11 cellular contexts compared by ENCODE assay signal in the genomic region with DNA sequence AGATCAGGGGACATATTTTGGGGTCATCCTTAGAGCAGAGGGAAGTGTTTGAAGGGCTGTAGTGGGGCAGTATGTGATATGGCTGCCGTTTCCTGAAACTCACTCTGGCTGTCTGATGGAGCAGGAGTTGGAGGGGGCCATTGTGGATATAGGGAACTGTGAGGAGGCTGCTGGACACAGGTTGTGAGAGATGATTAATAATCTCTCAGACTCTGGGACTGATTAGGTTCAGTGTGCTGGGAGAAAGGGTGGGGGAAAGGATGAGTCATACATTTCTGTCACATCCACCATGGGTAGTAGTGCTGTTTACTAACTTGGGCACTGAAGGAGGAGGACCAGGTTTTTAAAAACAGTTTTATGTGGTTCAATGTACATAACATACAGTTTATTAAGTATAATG. TPM values are rescaled to one million over a fixed set of nuclear protein-coding genes. Genes with fewer than 3 reads are reported as not detected.
DNase-seq lines count a peak whose midpoint lies in the region; ATAC-seq and TF ChIP-seq lines count a peak whose summit lies in the region.
"Had no signal": no experiment of that assay in that cellular context is flagged by ENCODE, and none has a peak within 500 bp of the region (broad histone marks: within the 10 kb centered on the region; RNA-seq: fewer than 3 reads in every experiment).

No MANE protein-coding gene starts in this region.

- no peak overlapping the region for H4K91ac ChIP-seq in IMR-90 (ENCODE audit: insufficient read depth, low read depth, low read length)

- no peak overlapping the region for H3K27ac Mint-ChIP-seq in activated naive CD8-positive, alpha-beta T cell treated with anti-CD3 and anti-CD28 coated beads, Interleukin-2, amount 50 U/mL, for 24 hours
- H3K27ac Mint-ChIP-seq in CD4-positive, alpha-beta T cell: no peak overlapping the region

- no peaks in the 10 kb centered on the region for H3K27me3 Mint-ChIP-seq in activated naive CD8-positive, alpha-beta T cell treated with anti-CD3 and anti-CD28 coated beads, Interleukin-2, amount 50 U/mL, for 24 hours
- no peaks in the 10 kb centered on the region for H3K27me3 Mint-ChIP-seq in CD4-positive, alpha-beta T cell

- H3K27ac ChIP-seq in IMR-90 (ENCODE audit: insufficient read depth, low read length): no peak overlapping the region
- H3K27ac ChIP-seq in CD4-positive, alpha-beta T cell (ENCODE audit: low read depth, low read length): no peak overlapping the region
- H3K27ac ChIP-seq: thoracic aorta had no signal

- H2AFZ ChIP-seq in IMR-90 (replicated peaks; ENCODE audit: low read length, poor library complexity): no peak overlapping the region

- H2AK5ac ChIP-seq in IMR-90 (ENCODE audit: low read depth, low read length): peak overlapping the region; percentile 23; the same call in 1 of the 2 replicates

- 0 out of 2 replicates have a peak, but pooled peaks cover 3% of the 10 kb centered on the region for H4K20me1 ChIP-seq in IMR-90 (ENCODE audit: insufficient read depth, low read length)

- CTCF ChIA-PET in IMR-90 (lab: Yijun Ruan, JAX): no interaction called here
- CTCF ChIA-PET in CD4-positive, alpha-beta T cell (lab: Charles Lee): no interaction called here

- no peak overlapping the region for H2BK120ac ChIP-seq in IMR-90 (ENCODE audit: low read depth, low read length)

- no peak for TF ChIP-seq CTCF in IMR-90 (conservative IDR thresholded peaks at IDR 0.05; ENCODE audit: low read depth, low read length)
- TF ChIP-seq CTCF in CD4-positive, alpha-beta T cell (IDR thresholded peaks at IDR 0.05): no peak

- in situ Hi-C loops in IMR-90 (cut with MboI; ENCODE audit: low sequenced_read_pairs): no loop called here

- peaks cover 17% of the 10 kb centered on the region for H3K9me1 ChIP-seq in IMR-90 (ENCODE audit: insufficient read depth, low read length)

- TF ChIP-seq POLR2A in IMR-90 (IDR thresholded peaks at IDR 0.05; ENCODE audit: low read depth, low read length): no peak

- no peak overlapping the region for H4K8ac ChIP-seq in IMR-90 (ENCODE audit: low read depth in 2 of 2, low read length in 2 of 2)

- no peak overlapping the region for H2BK15ac ChIP-seq in IMR-90 (ENCODE audit: low read depth, low read length)

- WGBS in IMR-90 (ENCODE audit: extremely low coverage in 2 of 2, insufficient read length in 1 of 2), 2 experiments: 80% methylated on average over 1 of the region's 1 CpG; no CpG with 5 or more reads in 1 of the 2 experiments

- no peak overlapping the region for H4K5ac ChIP-seq in IMR-90 (ENCODE audit: low read depth, low read length)

- peak overlapping the region; percentile 56; the same call in 1 of the 2 replicates for H3K23ac ChIP-seq in IMR-90 (ENCODE audit: low read depth, low read length)

- dilution Hi-C loops in IMR-90 (cut with HindIII; ENCODE audit: low sequenced_read_pairs, unreplicated experiment): no loop called here

- H3K9me3 ChIP-seq in IMR-90 (ENCODE audit: control insufficient read depth, insufficient read depth, low read length): no peaks in the 10 kb centered on the region
- H3K9me3 ChIP-seq in CD4-positive, alpha-beta T cell (ENCODE audit: control insufficient read depth, low read length): no peaks in the 10 kb centered on the region
- H3K9me3 ChIP-seq: thoracic aorta had no signal

- H3K4me1 ChIP-seq in IMR-90 (ENCODE audit: control insufficient read depth, insufficient read depth, low read length): peaks cover 14% of the 10 kb centered on the region

- DNase-seq in DMS53 (lab: John Stamatoyannopoulos, UW) (peak; percentile 47), DMS53 treated with DMSO at 0.1 percent for 48 hours (lab: John Stamatoyannopoulos, UW; ENCODE audit: unreplicated experiment) (no peak), IMR-90 (peak; percentile 60), left kidney (ENCODE audit: low read depth, low spot score) (peak; percentile 19), DMS79 treated with DMSO at 0.1 percent for 48 hours (lab: John Stamatoyannopoulos, UW) (no peak)
- DNase-seq in activated naive CD8-positive, alpha-beta T cell treated with anti-CD3 and anti-CD28 coated beads, Interleukin-2, amount 50 U/mL, for 24 hours: no peak
- no peak for DNase-seq in CD4-positive, alpha-beta T cell
- DNase-seq: left colon, NCI-H524 treated with DMSO at 0.1 percent for 48 hours had no signal

- peak overlapping the region; percentile 17 for H2AK9ac ChIP-seq in IMR-90 (replicated peaks; ENCODE audit: low read depth, low read length, poor library complexity)

- no peak overlapping the region for H2BK5ac ChIP-seq in IMR-90 (ENCODE audit: low read depth, low read length, poor library complexity, severe bottlenecking)

- H3K18ac ChIP-seq in IMR-90 (ENCODE audit: low read depth, low read length): no peak overlapping the region

- POLR2A ChIA-PET in IMR-90 (lab: Charles Lee; ENCODE audit: unreplicated experiment): no interaction called here
- POLR2A ChIA-PET in CD4-positive, alpha-beta T cell (lab: Charles Lee): no interaction called here

- H3K9ac ChIP-seq in IMR-90 (ENCODE audit: low read depth, low read length): no peak overlapping the region

- BruUV-seq in IMR-90 (replicated peaks; lab: Mats Ljungman, UMichigan): no TSS peak

- no peak overlapping the region for H3K56ac ChIP-seq in IMR-90 (ENCODE audit: extremely low read depth, insufficient read depth, low read length)

- no peak for ATAC-seq in IMR-90 (ENCODE audit: low read depth)
- ATAC-seq in activated naive CD8-positive, alpha-beta T cell treated with anti-CD3 and anti-CD28 coated beads, Interleukin-2, amount 50 U/mL, for 24 hours: peak; percentile 53
- no peak for ATAC-seq in CD4-positive, alpha-beta T cell (ENCODE audit: poor library complexity)
- no peak for ATAC-seq in GM19328 (IDR thresholded peaks at IDR 0.05; ENCODE audit: unreplicated experiment)
- ATAC-seq: left colon had no signal

- no peak overlapping the region for H3K4me3 ChIP-seq in IMR-90 (ENCODE audit: insufficient read depth, low read depth, low read length)
- H3K4me3 ChIP-seq: thoracic aorta had no signal

- TF ChIP-seq RAD21 in IMR-90 (IDR thresholded peaks at IDR 0.05; ENCODE audit: low read length): no peak

- no peaks in the 10 kb centered on the region for H3K36me3 ChIP-seq in IMR-90 (ENCODE audit: control insufficient read depth, insufficient read depth, low read length)
- H3K36me3 ChIP-seq: thoracic aorta had no signal

- peak overlapping the region; percentile 3 for H3K4me3 Mint-ChIP-seq in activated naive CD8-positive, alpha-beta T cell treated with anti-CD3 and anti-CD28 coated beads, Interleukin-2, amount 50 U/mL, for 24 hours
- no peak overlapping the region for H3K4me3 Mint-ChIP-seq in CD4-positive, alpha-beta T cell

- peak overlapping the region; percentile 5 for H2BK20ac ChIP-seq in IMR-90 (ENCODE audit: low read depth, low read length)

- H3K9me3 Mint-ChIP-seq in activated naive CD8-positive, alpha-beta T cell treated with anti-CD3 and anti-CD28 coated beads, Interleukin-2, amount 50 U/mL, for 24 hours: no peaks in the 10 kb centered on the region
- H3K9me3 Mint-ChIP-seq in CD4-positive, alpha-beta T cell: no peaks in the 10 kb centered on the region

- no peak overlapping the region for H3K14ac ChIP-seq in IMR-90 (replicated peaks; ENCODE audit: low read depth, low read length)

- H3K79me1 ChIP-seq in IMR-90 (ENCODE audit: low read depth in 1 of 2, low read length in 2 of 2): peaks cover 15 to 33% of the 10 kb centered on the region in 2 experiments

- no peak overlapping the region for H3K4me2 ChIP-seq in IMR-90 (ENCODE audit: low read depth, low read length)

- H3K4me1 Mint-ChIP-seq in activated naive CD8-positive, alpha-beta T cell treated with anti-CD3 and anti-CD28 coated beads, Interleukin-2, amount 50 U/mL, for 24 hours: peaks cover 38% of the 10 kb centered on the region
- H3K4me1 Mint-ChIP-seq in CD4-positive, alpha-beta T cell (ENCODE audit: low read depth): peaks cover 16% of the 10 kb centered on the region

- no peaks in the 10 kb centered on the region for H3K27me3 ChIP-seq in IMR-90 (ENCODE audit: control insufficient read depth, insufficient read depth, low read length)
- H3K27me3 ChIP-seq in CD4-positive, alpha-beta T cell (ENCODE audit: control insufficient read depth, insufficient read depth, low read length): no peaks in the 10 kb centered on the region

- no peak overlapping the region for H3K4ac ChIP-seq in IMR-90 (ENCODE audit: low read depth, low read length)

- peaks cover 1% of the 10 kb centered on the region for H3K36me3 Mint-ChIP-seq in activated naive CD8-positive, alpha-beta T cell treated with anti-CD3 and anti-CD28 coated beads, Interleukin-2, amount 50 U/mL, for 24 hours (ENCODE audit: low read depth)
- H3K36me3 Mint-ChIP-seq in CD4-positive, alpha-beta T cell (ENCODE audit: low read depth): peaks cover under 1% of the 10 kb centered on the region

- intact Hi-C loops in IMR-90 (cut with micrococcal nuclease): no loop called here
- intact Hi-C loops in CD4-positive, alpha-beta T cell (cut with DNase I, micrococcal nuclease): no loop called here

TF ChIP-seq in IMR-90, 13 proteins besides CTCF, POLR2A, EP300 and RAD21:
- TF ChIP-seq FOS (IDR thresholded peaks at IDR 0.05; ENCODE audit: low read depth, low read length): peak; percentile 84
- no peak for TF ChIP-seq ELK1 (IDR thresholded peaks at IDR 0.05; ENCODE audit: borderline replicate concordance, low read depth, low read length)
- no peak for TF ChIP-seq MXI1 (IDR thresholded peaks at IDR 0.05; ENCODE audit: borderline replicate concordance, low read depth, low read length)

RNA-seq across cellular contexts. Expression of gene B3GLCT, which starts 4.8 kb away (rescaled TPM):
- total RNA-seq in IMR-90 (2012; rRNA removed): 4.5 and 5.8 TPM in 2 replicates
- 1.7 and 2.0 TPM in 2 replicates for polyA plus RNA-seq in IMR-90 (2012; rRNA removed)
- 0.51 and 0.70 TPM in 2 replicates for polyA plus RNA-seq in IMR-90 (2012; cell fraction: cytosol; rRNA removed)
- 0.20 and 1.0 TPM in 2 replicates for polyA plus RNA-seq in IMR-90 (2012; cell fraction: nucleus; rRNA removed; ENCODE audit: low replicate concordance)
- total RNA-seq in CD4-positive, alpha-beta T cell: 1 to 10 TPM; 3.2 to 3.7 TPM

RNA-seq across cellular contexts. Expression of gene HSPH1, which starts 42.9 kb away (rescaled TPM):
- 40.3 and 58.3 TPM in 2 replicates for total RNA-seq in IMR-90 (2012; rRNA removed)
- 35.4 and 36.8 TPM in 2 replicates for polyA plus RNA-seq in IMR-90 (2012; rRNA removed)
- polyA plus RNA-seq in IMR-90 (2012; cell fraction: cytosol; rRNA removed): 6.7 and 13.1 TPM in 2 replicates
- polyA plus RNA-seq in IMR-90 (2012; cell fraction: nucleus; rRNA removed; ENCODE audit: low replicate concordance): 8.7 and 30.2 TPM in 2 replicates
- total RNA-seq in CD4-positive, alpha-beta T cell: 100 to 1,000 TPM; 226 to 238 TPM

Comparison
In these comparisons a context has a peak if more than half of its experiments do, and no peak if none do; other contexts are left out.
1. DNase-seq: peak in DMS53 (single experiment), IMR-90 (single experiment) and left kidney (single experiment); none in DMS53 treated with DMSO at 0.1 percent for 48 hours (single experiment), activated naive CD8-positive, alpha-beta T cell treated with anti-CD3 and anti-CD28 coated beads, Interleukin-2, amount 50 U/mL, for 24 hours (single experiment), CD4-positive, alpha-beta T cell (0 of 10) and DMS79 treated with DMSO at 0.1 percent for 48 hours (single experiment).